ENCODE assay signal across 8 cellular contexts in the genomic region with DNA sequence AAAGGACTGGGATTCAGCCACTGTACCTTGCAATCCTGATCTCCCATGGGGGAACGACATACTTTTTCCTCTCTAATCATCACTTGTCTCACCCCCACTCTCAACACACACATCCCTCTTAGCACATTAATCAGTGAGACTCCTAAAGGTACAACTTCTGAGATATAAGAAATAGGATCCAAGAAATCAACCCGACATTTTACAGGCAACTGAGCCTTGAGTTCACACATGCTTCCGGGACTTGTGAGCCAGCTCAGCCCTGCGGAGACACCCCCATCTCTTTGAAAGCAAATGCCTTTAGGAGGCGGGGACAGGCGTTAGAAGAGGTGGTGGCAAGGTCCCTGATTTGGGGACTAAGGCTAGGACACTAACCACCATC. TPM values are rescaled to one million over a fixed set of nuclear protein-coding genes. Genes with fewer than 3 reads are reported as not detected.
DNase-seq lines count a peak whose midpoint lies in the region; ATAC-seq, FAIRE-seq and TF ChIP-seq lines count a peak whose summit lies in the region.

No MANE protein-coding gene starts in this region.

- DNase-seq in heart right ventricle (no peak), left cardiac atrium (no peak), SJCRH30 (peak; percentile 54 to 65), astrocyte (ENCODE audit: low read depth) (no peak), lung (ENCODE audit: low spot score) (peak; percentile 54), dermis blood vessel endothelial cell (no peak), NCI-H187 (lab: John Stamatoyannopoulos, UW) (no peak)
- DNase-seq in stimulated activated naive CD4-positive, alpha-beta T cell treated with Interleukin-2 at 50 U/mL for 16 hours (lab: John Stamatoyannopoulos, UW), result peak; percentile 49

- FAIRE-seq in astrocyte (lab: Jason Lieb, UNC), result no peak

- TF ChIP-seq CTCF in heart right ventricle (IDR thresholded peaks at IDR 0.05) (no peak), astrocyte (IDR thresholded peaks at IDR 0.05; ENCODE audit: insufficient read depth, low read depth, low read length) (no peak), lung (IDR thresholded peaks at IDR 0.05; ENCODE audit: control extremely low read depth, extremely low read depth) (no peak)

- H3K27ac Mint-ChIP-seq in astrocyte (ENCODE audit: unreplicated experiment), result peak overlapping the region; percentile 10

- 14 to 18% methylated on average over 6 of the region's 6 CpGs for WGBS in heart right ventricle, 2 donors
- WGBS in lung, 2 donors, result 7 to 13% methylated on average over 6 of the region's 6 CpGs

- no peak overlapping the region for H3K9ac ChIP-seq in astrocyte (ENCODE audit: low read length)

- no peak for ATAC-seq in heart right ventricle
- no peak for ATAC-seq in left cardiac atrium
- ATAC-seq in lung (ENCODE audit: insufficient read depth, low FRiP score), result no peak

- H3K4me3 ChIP-seq in heart right ventricle (peak overlapping the region in 8 of 10 donors; percentile 67 to 83 (median 74)), SJCRH30 (peak overlapping the region; percentile 95), astrocyte (ENCODE audit: insufficient read depth, low read depth, low read length) (peak overlapping the region; percentile 36), lung (peak overlapping the region; percentile 19)

- intact Hi-C loops in heart right ventricle (cut with DNase I) (loop anchor here in 1 of 10 donors (10.0 kb wide), 1 partner anchor 173 kb away; no protein-coding TSS in a partner anchor), left cardiac atrium (cut with DNase I) (no loop called here)

- no peaks in the 10 kb centered on the region for H3K79me2 ChIP-seq in astrocyte (ENCODE audit: insufficient read depth, low read length)

- H3K36me3 Mint-ChIP-seq in astrocyte (ENCODE audit: low read depth, unreplicated experiment), result no peaks in the 10 kb centered on the region

- peaks cover 9% of the 10 kb centered on the region for H3K4me1 Mint-ChIP-seq in astrocyte (ENCODE audit: low read depth, unreplicated experiment)

- peaks cover 13% of the 10 kb centered on the region for H4K20me1 ChIP-seq in astrocyte (ENCODE audit: insufficient read depth, low read length)

- H2AFZ ChIP-seq in astrocyte (ENCODE audit: low read depth, low read length), result peak overlapping the region; percentile 45

- H3K27me3 Mint-ChIP-seq in astrocyte (ENCODE audit: low read depth, unreplicated experiment), result no peaks in the 10 kb centered on the region

- H3K9me3 Mint-ChIP-seq in astrocyte (ENCODE audit: unreplicated experiment), result no peaks in the 10 kb centered on the region

- H3K27ac ChIP-seq in heart right ventricle (no peak overlapping the region), SJCRH30 (peak overlapping the region; percentile 14; the same call in 1 of the 2 replicates), astrocyte (ENCODE audit: low read depth, low read length) (no peak overlapping the region), lung (ENCODE audit: low read depth in 1 of 2, low read length in 1 of 2) (peak overlapping the region in 1 of 2 donors; percentile 58)

- peak overlapping the region; percentile 94 for H3K4me2 ChIP-seq in astrocyte (ENCODE audit: low read length)

- no peaks in the 10 kb centered on the region for H3K9me3 ChIP-seq in heart right ventricle
- no peaks in the 10 kb centered on the region for H3K9me3 ChIP-seq in SJCRH30 (replicated peaks)
- no peaks in the 10 kb centered on the region for H3K9me3 ChIP-seq in astrocyte (ENCODE audit: insufficient read depth, low read depth, low read length)
- H3K9me3 ChIP-seq in lung (ENCODE audit: control insufficient read depth in 2 of 2, insufficient read depth in 1 of 2, low read length in 1 of 2), result peaks cover 0 to 2% of the 10 kb centered on the region in 2 donors

- H3K4me1 ChIP-seq in heart right ventricle (peaks cover 3 to 26% (median 12%) of the 10 kb centered on the region in 9 donors), SJCRH30 (peaks cover 7% of the 10 kb centered on the region), astrocyte (ENCODE audit: insufficient read depth, low read length) (peaks cover 10% of the 10 kb centered on the region), lung (ENCODE audit: control insufficient read depth in 2 of 2, insufficient read depth in 2 of 2, low read length in 2 of 2) (peaks cover 0 to 7% of the 10 kb centered on the region in 2 donors)

- no peaks in the 10 kb centered on the region for H3K36me3 ChIP-seq in heart right ventricle
- no peaks in the 10 kb centered on the region; the same call in 1 of the 2 replicates for H3K36me3 ChIP-seq in SJCRH30
- H3K36me3 ChIP-seq in astrocyte (ENCODE audit: insufficient read depth, low read length), result no peaks in the 10 kb centered on the region
- H3K36me3 ChIP-seq in lung (ENCODE audit: control insufficient read depth in 2 of 2, insufficient read depth in 2 of 2, low read length in 2 of 2), result no peaks in the 10 kb centered on the region

- H3K27me3 ChIP-seq in heart right ventricle (peaks cover 0 to 73% (median 37%) of the 10 kb centered on the region in 7 donors), SJCRH30 (no peaks in the 10 kb centered on the region), astrocyte (ENCODE audit: insufficient read depth, low read length) (peaks cover 11% of the 10 kb centered on the region), lung (ENCODE audit: control insufficient read depth, insufficient read depth) (no peaks in the 10 kb centered on the region)

- peak overlapping the region; percentile 92 for H3K4me3 Mint-ChIP-seq in astrocyte (ENCODE audit: unreplicated experiment)

RNA-seq across cellular contexts. Expression of a gene that starts 1.3 kb away (rescaled TPM):
- total RNA-seq in heart right ventricle (1 to 10 TPM in 8 of 10 donors, under 1 TPM in 2; 0.96 to 2.4 (median 1.5) TPM), left cardiac atrium (1 to 10 TPM; 2.0 to 2.7 TPM), astrocyte (10.7 and 13.0 TPM in 2 replicates), lung (10 to 100 TPM in 1 of 2 donors, 1 to 10 TPM in 1; 5.4 to 14.0 TPM), dermis blood vessel endothelial cell (0.14 and 0.68 TPM in 2 replicates)
- polyA plus RNA-seq in heart right ventricle (under 1 TPM; 0.37 to 0.67 TPM), lung (1 to 10 TPM; 2.3 to 3.1 TPM)
- 7.3 and 7.8 TPM in 2 replicates for total RNA-seq in SJCRH30 (2014; rRNA removed; shearing (Covaris generic))

Comparison
In these comparisons a context has a peak if more than half of its experiments do, and no peak if none do; other contexts are left out.
1. DNase-seq: peak in SJCRH30 (2 of 2), lung (single experiment) and stimulated activated naive CD4-positive, alpha-beta T cell treated with Interleukin-2 at 50 U/mL for 16 hours (single experiment); none in heart right ventricle (0 of 2), left cardiac atrium (single experiment), astrocyte (single experiment), dermis blood vessel endothelial cell (single experiment) and NCI-H187 (0 of 2).
2. H3K4me3 ChIP-seq: peak in every context shown above with its lines; median percentile 95 in SJCRH30; 74 in heart right ventricle; 36 in astrocyte; 19 in lung.